Comparison of ENCODE assay signal across 2 cellular contexts in the genomic region with DNA sequence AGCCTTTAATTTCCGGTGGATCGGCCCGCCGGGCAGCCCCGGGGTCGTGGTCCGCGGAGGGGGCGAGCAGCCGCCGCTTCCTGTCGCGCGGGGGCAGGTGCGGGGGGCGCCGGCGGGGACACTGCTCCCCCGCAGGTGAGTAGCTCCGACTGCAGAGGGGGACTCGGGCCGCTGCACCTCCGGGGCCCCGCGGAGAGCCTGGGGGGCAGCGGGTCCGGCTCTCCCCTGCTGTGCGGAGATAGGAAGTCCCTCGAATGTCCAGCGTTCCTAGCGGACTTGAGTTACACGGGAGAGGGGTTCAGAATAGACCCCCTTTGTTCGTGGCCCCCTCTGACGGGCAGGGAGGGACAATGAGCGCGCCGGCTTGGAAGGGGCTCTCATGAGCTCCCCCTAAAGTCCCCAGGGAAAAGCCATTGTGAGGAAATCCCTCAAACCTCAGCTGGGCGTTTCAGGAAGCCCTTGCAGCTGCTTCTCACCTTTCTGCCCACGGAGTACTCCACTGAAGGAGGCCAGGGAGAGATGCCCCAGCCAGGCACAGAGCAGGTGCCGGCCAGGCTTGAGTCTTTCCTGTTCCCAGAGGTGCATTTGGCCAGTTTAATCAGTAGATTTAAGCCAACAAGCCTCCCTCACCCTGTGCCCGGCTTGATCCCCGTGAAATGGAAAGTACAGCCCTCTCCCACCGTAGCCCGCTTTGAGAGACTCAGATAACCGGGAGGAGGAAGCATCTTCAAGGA.
TF ChIP-seq lines count a peak whose summit lies in the region.

No MANE protein-coding gene starts in this region.

TF ChIP-seq in A549, 52 proteins besides CTCF, POLR2A, EP300 and RAD21:
- TF ChIP-seq CEBPB (IDR thresholded peaks at IDR 0.05) (0 out of 4 replicates have a peak, but pooled peaks of 1 of the 2 experiments have one; percentile 4), TFCP2L1 (CRISPR knock-in tag; IDR thresholded peaks at IDR 0.05) (no peak), RARB (CRISPR knock-in tag; IDR thresholded peaks at IDR 0.05) (no peak), ZNF302 (CRISPR knock-in tag; IDR thresholded peaks at IDR 0.05) (no peak), MYC (IDR thresholded peaks at IDR 0.05; ENCODE audit: borderline replicate concordance, low read length) (no peak), KDM5A (IDR thresholded peaks at IDR 0.05) (no peak), RFX5 (IDR thresholded peaks at IDR 0.05) (no peak), KDM1A (IDR thresholded peaks at IDR 0.05; ENCODE audit: low read depth) (no peak)

TF ChIP-seq in H1, 55 proteins besides CTCF, POLR2A, EP300 and RAD21:
- TF ChIP-seq GABPA (IDR thresholded peaks at IDR 0.05; ENCODE audit: borderline replicate concordance, insufficient read depth, low read length) (no peak), SP1 (IDR thresholded peaks at IDR 0.05; ENCODE audit: low read depth, low read length) (no peak), SIN3A (conservative IDR thresholded peaks at IDR 0.05 in 1 of 2, IDR thresholded peaks at IDR 0.05 in 1 of 2; ENCODE audit: low read depth in 1 of 2, low read length in 2 of 2) (peak in 1 of 2 experiments; percentile 69; a peak in 2 of 4 replicates), EGR1 (IDR thresholded peaks at IDR 0.05; ENCODE audit: borderline replicate concordance, low read depth, low read length) (no peak), JUN (IDR thresholded peaks at IDR 0.05; ENCODE audit: low read depth, low read length) (no peak), KDM4A (IDR thresholded peaks at IDR 0.05; ENCODE audit: low read depth, low read length, severe bottlenecking) (peak; percentile 73), PHF8 (conservative IDR thresholded peaks at IDR 0.05; ENCODE audit: low read depth, low read length) (peak; percentile 39; the same call in 1 of the 2 replicates)
